8 cellular contexts compared by ENCODE assay signal in the genomic region with DNA sequence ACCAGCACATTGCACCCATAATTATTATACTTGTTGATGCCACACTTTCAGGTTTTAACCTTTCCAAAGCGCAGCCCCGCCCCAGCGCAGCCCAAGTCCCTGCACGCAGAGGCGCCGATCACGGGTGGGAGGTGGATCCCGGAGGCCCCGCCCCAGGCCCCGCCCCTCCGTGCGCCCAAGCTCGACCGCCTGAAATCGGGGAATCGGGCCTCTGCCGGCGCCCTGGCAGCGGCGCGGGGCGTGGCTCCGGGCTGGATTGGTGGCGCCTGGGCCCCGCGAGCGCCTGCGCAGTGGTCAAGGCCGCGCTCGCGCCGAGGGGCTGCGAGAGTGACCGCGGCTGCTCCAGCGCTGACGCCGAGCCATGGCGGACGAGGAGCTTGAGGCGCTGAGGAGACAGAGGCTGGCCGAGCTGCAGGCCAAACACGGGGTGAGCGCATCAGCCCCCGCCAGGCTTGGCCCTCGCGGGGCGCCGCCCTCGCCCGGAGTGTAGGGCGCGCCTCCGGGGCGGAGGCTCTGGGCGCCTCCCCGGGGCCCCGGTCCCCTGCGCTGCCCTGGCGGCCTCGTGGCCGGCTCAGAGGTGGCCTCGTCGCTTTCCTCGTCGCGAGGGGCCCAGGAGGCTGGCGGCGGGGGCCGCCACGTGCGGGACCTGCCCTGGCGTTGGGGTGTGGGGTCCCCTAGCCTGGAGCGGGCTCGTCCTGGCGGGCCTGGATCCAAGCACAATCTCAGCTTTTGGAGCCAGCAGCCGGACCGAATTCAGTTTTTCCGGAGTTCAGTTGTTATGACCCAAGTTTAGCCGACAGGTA. TPM values are rescaled to one million over a fixed set of nuclear protein-coding genes. Genes with fewer than 3 reads are reported as not detected.
DNase-seq lines count a peak whose midpoint lies in the region; ATAC-seq and TF ChIP-seq lines count a peak whose summit lies in the region.

A gene with protein sequence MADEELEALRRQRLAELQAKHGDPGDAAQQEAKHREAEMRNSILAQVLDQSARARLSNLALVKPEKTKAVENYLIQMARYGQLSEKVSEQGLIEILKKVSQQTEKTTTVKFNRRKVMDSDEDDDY (plus strand): TSS at position 290 of the 803 bp plus-strand sequence. CDS start 72 bp downstream, at position 362.

- DNase-seq in AG09319 (ENCODE audit: extremely low read depth, low read depth), result peak; percentile 80
- DNase-seq in NCI-H345 (lab: John Stamatoyannopoulos, UW), result peak; percentile 100
- DNase-seq in activated CD4-positive, CD25-positive, alpha-beta regulatory T cell treated with anti-CD3 and anti-CD28 coated beads, Interleukin-2, amount 50 U/mL, for 16 hours (ENCODE audit: low read depth, low spot score), result peak; percentile 92
- DNase-seq in central memory CD4-positive, alpha-beta T cell, result peak; percentile 91
- DNase-seq in inferior parietal cortex (ENCODE audit: extremely low spot score), result peak; percentile 89
- peak; percentile 100 for DNase-seq in spleen

- TF ChIP-seq POLR2A in spleen (IDR thresholded peaks at IDR 0.05), result peak in 2 of 3 donors; percentile 37 to 51

- peak within 1 kb of the TSS; percentile 58 to 97 (median 85) for H3K4me3 ChIP-seq in spleen

- no peak for TF ChIP-seq CTCF in AG09319 (IDR thresholded peaks at IDR 0.05; ENCODE audit: low read depth, low read length)
- peak in 2 of 11 experiments; percentile 16 to 31 for TF ChIP-seq CTCF in spleen (IDR thresholded peaks at IDR 0.05 in 8 of 11, conservative IDR thresholded peaks at IDR 0.05 in 3 of 11)

- H3K9me3 ChIP-seq in spleen, result no peaks in the 10 kb centered on the region

- ATAC-seq in GM19025 (IDR thresholded peaks at IDR 0.05; ENCODE audit: low read depth, unreplicated experiment) (peak; percentile 90), HG03280 (IDR thresholded peaks at IDR 0.05; ENCODE audit: unreplicated experiment) (peak; percentile 91)

- peaks cover 8 to 38% (median 14%) of the 10 kb centered on the region in 6 donors for H3K4me1 ChIP-seq in spleen

- H3K27me3 ChIP-seq in spleen (replicated peaks in 1 of 7), result no peaks in the 10 kb centered on the region

- WGBS in spleen, 5 donors, result 0 to 1% (median 0%) methylated on average over 19 to 81 of the region's 81 CpGs

- intact Hi-C loops in spleen (cut with DNase I; ENCODE audit: low total_unique reads), result no loop called here

- peaks cover 0 to 35% (median 13%) of the 10 kb centered on the region in 6 donors for H3K36me3 ChIP-seq in spleen

- peak within 1 kb of the TSS; percentile 50 to 94 (median 88) for H3K27ac ChIP-seq in spleen

RNA-seq across cellular contexts. Expression of the gene that starts here (rescaled TPM):
- total RNA-seq in spleen, result 10 to 100 TPM; 41.6 to 82.1 (median 47.0) TPM
- 10 to 100 TPM; 64.0 to 95.9 (median 77.7) TPM for polyA plus RNA-seq in spleen

Comparison
In these comparisons a context has a peak if more than half of its experiments do, and no peak if none do; other contexts are left out.
1. Peak in every context shown above with its lines: DNase-seq, ATAC-seq, H3K4me3 ChIP-seq and H3K27ac ChIP-seq.